8 cellular contexts compared by ENCODE assay signal in the genomic region with DNA sequence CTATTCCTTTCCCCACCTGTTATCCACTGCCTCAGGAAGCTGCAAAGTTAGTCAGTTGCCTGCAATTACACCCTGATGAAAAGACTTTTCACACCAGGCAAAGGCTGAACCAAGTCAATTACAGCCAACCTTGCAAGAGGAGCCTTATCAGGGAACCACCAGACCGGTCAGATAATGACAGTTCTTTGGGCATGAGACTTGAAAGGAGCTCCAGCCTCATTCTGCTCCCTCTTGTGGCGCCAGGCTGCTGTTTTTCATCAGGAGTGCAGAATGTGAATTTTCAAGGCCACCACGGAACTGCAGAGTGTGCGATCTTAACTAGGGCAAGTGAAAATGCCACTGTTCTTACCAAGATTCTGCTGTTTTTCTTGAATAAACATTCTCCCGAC. TPM values are rescaled to one million over a fixed set of nuclear protein-coding genes. Genes with fewer than 3 reads are reported as not detected.
DNase-seq lines count a peak whose midpoint lies in the region; ATAC-seq and TF ChIP-seq lines count a peak whose summit lies in the region.

No MANE protein-coding gene starts in this region.

- H3K27me3 Mint-ChIP-seq in activated naive CD8-positive, alpha-beta T cell treated with anti-CD3 and anti-CD28 coated beads, Interleukin-2, amount 50 U/mL, for 24 hours = peaks cover 11% of the 10 kb centered on the region
- H3K27me3 Mint-ChIP-seq in activated naive CD8-positive, alpha-beta T cell treated with anti-CD3 and anti-CD28 coated beads for 36 hours = peaks cover 10% of the 10 kb centered on the region
- H3K27me3 Mint-ChIP-seq in activated CD4-positive, alpha-beta T cell treated with anti-CD3 and anti-CD28 coated beads, Interleukin-2, amount 10 ng/mL, durations not matched to agents 24 days and 14 days = peaks cover 6% of the 10 kb centered on the region

- H3K4me3 ChIP-seq in NB4 (ENCODE audit: low read depth, low read length) = no peak overlapping the region
- no peak overlapping the region for H3K4me3 ChIP-seq in parathyroid adenoma (ENCODE audit: low read depth, low read length)

- no peaks in the 10 kb centered on the region for H3K36me3 ChIP-seq in parathyroid adenoma (ENCODE audit: control insufficient read depth, insufficient read depth, low read length)

- H3K4me3 Mint-ChIP-seq in activated naive CD8-positive, alpha-beta T cell treated with anti-CD3 and anti-CD28 coated beads, Interleukin-2, amount 50 U/mL, for 24 hours = peak overlapping the region; percentile 4
- H3K4me3 Mint-ChIP-seq in activated naive CD8-positive, alpha-beta T cell treated with anti-CD3 and anti-CD28 coated beads for 36 hours = no peak overlapping the region
- no peak overlapping the region for H3K4me3 Mint-ChIP-seq in activated CD4-positive, alpha-beta T cell treated with anti-CD3 and anti-CD28 coated beads, Interleukin-2, amount 10 ng/mL, durations not matched to agents 24 days and 14 days

- no peak for TF ChIP-seq POLR2A in NB4 (IDR thresholded peaks at IDR 0.05; ENCODE audit: extremely low read depth, insufficient read length)

- H3K9me3 ChIP-seq in parathyroid adenoma (ENCODE audit: control insufficient read depth, low read length) = no peaks in the 10 kb centered on the region

- TF ChIP-seq CTCF in NB4 (IDR thresholded peaks at IDR 0.05; ENCODE audit: low read depth, low read length) (peak; percentile 61), foreskin keratinocyte (conservative IDR thresholded peaks at IDR 0.05) (peak; percentile 63), parathyroid adenoma (IDR thresholded peaks at IDR 0.05) (peak; percentile 37)

- ATAC-seq in activated naive CD8-positive, alpha-beta T cell treated with anti-CD3 and anti-CD28 coated beads, Interleukin-2, amount 50 U/mL, for 24 hours = no peak
- ATAC-seq in foreskin keratinocyte (no peak), HG03521 (IDR thresholded peaks at IDR 0.05; ENCODE audit: unreplicated experiment) (no peak)

- H3K79me2 ChIP-seq in parathyroid adenoma = no peaks in the 10 kb centered on the region

- peaks cover 4% of the 10 kb centered on the region for H3K9me3 Mint-ChIP-seq in activated naive CD8-positive, alpha-beta T cell treated with anti-CD3 and anti-CD28 coated beads, Interleukin-2, amount 50 U/mL, for 24 hours
- H3K9me3 Mint-ChIP-seq in activated naive CD8-positive, alpha-beta T cell treated with anti-CD3 and anti-CD28 coated beads for 36 hours = peaks cover 2% of the 10 kb centered on the region
- H3K9me3 Mint-ChIP-seq in activated CD4-positive, alpha-beta T cell treated with anti-CD3 and anti-CD28 coated beads, Interleukin-2, amount 10 ng/mL, durations not matched to agents 24 days and 14 days = peaks cover 3% of the 10 kb centered on the region

- intact Hi-C loops in activated CD4-positive, alpha-beta T cell treated with anti-CD3 and anti-CD28 coated beads, Interleukin-2, amount 10 ng/mL, durations not matched to agents 24 days and 14 days (cut with micrococcal nuclease) = loop anchor here (2.0 kb wide), 1 partner anchor 14 kb away; no protein-coding TSS in a partner anchor

- H3K4me2 ChIP-seq in parathyroid adenoma (ENCODE audit: low read length) = no peak overlapping the region

- H3K27ac ChIP-seq in foreskin keratinocyte (no peak overlapping the region), parathyroid adenoma (no peak overlapping the region)

- H3K4me1 Mint-ChIP-seq in activated naive CD8-positive, alpha-beta T cell treated with anti-CD3 and anti-CD28 coated beads, Interleukin-2, amount 50 U/mL, for 24 hours = peaks cover 33% of the 10 kb centered on the region
- peaks cover 3% of the 10 kb centered on the region for H3K4me1 Mint-ChIP-seq in activated naive CD8-positive, alpha-beta T cell treated with anti-CD3 and anti-CD28 coated beads for 36 hours
- H3K4me1 Mint-ChIP-seq in activated CD4-positive, alpha-beta T cell treated with anti-CD3 and anti-CD28 coated beads, Interleukin-2, amount 10 ng/mL, durations not matched to agents 24 days and 14 days = peaks cover 18% of the 10 kb centered on the region

- H3K9ac ChIP-seq in parathyroid adenoma = no peak overlapping the region

- no peaks in the 10 kb centered on the region for H3K36me3 Mint-ChIP-seq in activated naive CD8-positive, alpha-beta T cell treated with anti-CD3 and anti-CD28 coated beads, Interleukin-2, amount 50 U/mL, for 24 hours (ENCODE audit: low read depth)
- no peaks in the 10 kb centered on the region for H3K36me3 Mint-ChIP-seq in activated naive CD8-positive, alpha-beta T cell treated with anti-CD3 and anti-CD28 coated beads for 36 hours
- no peaks in the 10 kb centered on the region for H3K36me3 Mint-ChIP-seq in activated CD4-positive, alpha-beta T cell treated with anti-CD3 and anti-CD28 coated beads, Interleukin-2, amount 10 ng/mL, durations not matched to agents 24 days and 14 days (ENCODE audit: low read depth)

- peak; percentile 41 for DNase-seq in activated naive CD8-positive, alpha-beta T cell treated with anti-CD3 and anti-CD28 coated beads, Interleukin-2, amount 50 U/mL, for 24 hours
- no peak for DNase-seq in activated naive CD8-positive, alpha-beta T cell treated with anti-CD3 and anti-CD28 coated beads for 36 hours
- peak; percentile 74 for DNase-seq in NB4 (ENCODE audit: low read depth)
- peak; percentile 82 for DNase-seq in activated CD4-positive, alpha-beta T cell treated with anti-CD3 and anti-CD28 coated beads, Interleukin-2, amount 10 ng/mL, durations not matched to agents 24 days and 14 days
- DNase-seq in foreskin keratinocyte = peak in 1 of 2 donors; percentile 44
- no peak for DNase-seq in activated gamma-delta T cell treated with Interleukin-2 at 50 U/mL for 16 hours

- H3K27ac Mint-ChIP-seq in activated naive CD8-positive, alpha-beta T cell treated with anti-CD3 and anti-CD28 coated beads, Interleukin-2, amount 50 U/mL, for 24 hours = no peak overlapping the region
- H3K27ac Mint-ChIP-seq in activated naive CD8-positive, alpha-beta T cell treated with anti-CD3 and anti-CD28 coated beads for 36 hours = no peak overlapping the region
- peak overlapping the region; percentile 41 for H3K27ac Mint-ChIP-seq in activated CD4-positive, alpha-beta T cell treated with anti-CD3 and anti-CD28 coated beads, Interleukin-2, amount 10 ng/mL, durations not matched to agents 24 days and 14 days

- peak overlapping the region; percentile 35 for H2AFZ ChIP-seq in parathyroid adenoma

- H3K27me3 ChIP-seq in foreskin keratinocyte (peaks cover 6% of the 10 kb centered on the region), parathyroid adenoma (ENCODE audit: control insufficient read depth, insufficient read depth, low read length) (no peaks in the 10 kb centered on the region)

- H3K4me1 ChIP-seq in foreskin keratinocyte (peaks cover 11% of the 10 kb centered on the region), parathyroid adenoma (no peaks in the 10 kb centered on the region)

RNA-seq across cellular contexts. Expression of gene DNAI2, which starts 22.5 kb away (rescaled TPM):
- total RNA-seq in activated naive CD8-positive, alpha-beta T cell treated with anti-CD3 and anti-CD28 coated beads for 36 hours = not detected
- total RNA-seq in activated CD4-positive, alpha-beta T cell treated with anti-CD3 and anti-CD28 coated beads, Interleukin-2, amount 10 ng/mL, durations not matched to agents 24 days and 14 days = 0.09 and 0.26 TPM in 2 replicates
- not detected in 2 replicates for total RNA-seq in foreskin keratinocyte
- polyA plus RNA-seq in foreskin keratinocyte = not detected in 2 replicates

RNA-seq across cellular contexts. Expression of gene KIF19, which starts 29.5 kb away (rescaled TPM):
- under 1 TPM in 1 of 2 experiments, not detected in 1; 0.08 TPM for total RNA-seq in activated naive CD8-positive, alpha-beta T cell treated with anti-CD3 and anti-CD28 coated beads for 36 hours
- total RNA-seq in activated CD4-positive, alpha-beta T cell treated with anti-CD3 and anti-CD28 coated beads, Interleukin-2, amount 10 ng/mL, durations not matched to agents 24 days and 14 days = 0.09 and 0.23 TPM in 2 replicates
- 0.03 and 0.04 TPM in 2 replicates for total RNA-seq in foreskin keratinocyte
- 0.02 and 0.03 TPM in 2 replicates for polyA plus RNA-seq in foreskin keratinocyte

Comparison
In these comparisons a context has a peak if more than half of its experiments do, and no peak if none do; other contexts are left out.
1. DNase-seq: peak in activated naive CD8-positive, alpha-beta T cell treated with anti-CD3 and anti-CD28 coated beads, Interleukin-2, amount 50 U/mL, for 24 hours (single experiment), NB4 (single experiment) and activated CD4-positive, alpha-beta T cell treated with anti-CD3 and anti-CD28 coated beads, Interleukin-2, amount 10 ng/mL, durations not matched to agents 24 days and 14 days (single experiment); none in activated naive CD8-positive, alpha-beta T cell treated with anti-CD3 and anti-CD28 coated beads for 36 hours (single experiment) and activated gamma-delta T cell treated with Interleukin-2 at 50 U/mL for 16 hours (single experiment).
2. Peak in every context shown above with its lines, with median percentiles within 50 percentile points of each other: CTCF ChIP-seq.